In genomic region chr10:21402606-21403083, GRCh38 we compare ENCODE assay signal across 13 cellular contexts.
DNase-seq lines count a peak whose midpoint lies in the region; ATAC-seq and TF ChIP-seq lines count a peak whose summit lies in the region.
"Had no signal": no experiment of that assay in that cellular context is flagged by ENCODE, and none has a peak within 500 bp of the region (broad histone marks: within the 10 kb centered on the region; RNA-seq: fewer than 3 reads in every experiment).

No MANE protein-coding gene starts in this region.

- peaks cover 2% of the 10 kb centered on the region for H3K36me3 Mint-ChIP-seq in mesothelial cell of epicardium

- peak overlapping the region; percentile 41 for H3K27ac Mint-ChIP-seq in mesothelial cell of epicardium
- H3K27ac Mint-ChIP-seq: activated T-helper 17 cell treated with anti-CD3 and anti-CD28 coated beads, Interleukin-2, amount 50 U/mL, for 72 hours; stimulated activated naive CD8-positive, alpha-beta T cell treated with anti-CD3 and anti-CD28 coated beads, Interleukin-15, Interleukin-2, amounts not matched to agents 100 ng/mL and 50 ng/mL, for 24 hours had no signal

- DNase-seq in Daoy (ENCODE audit: low read depth) (peak; percentile 38), M059J (ENCODE audit: low read depth) (peak; percentile 81), dermis blood vessel endothelial cell (peak; percentile 35), mesothelial cell of epicardium (ENCODE audit: low spot score in 2 of 2, unreplicated experiment in 2 of 2) (no peak), SKM-1 treated with dmso at 0.1 percent for 144 hours (lab: John Stamatoyannopoulos, UW; ENCODE audit: unreplicated experiment) (no peak)
- no peak for DNase-seq in activated CD4-positive, CD25-positive, alpha-beta regulatory T cell treated with anti-CD3 and anti-CD28 coated beads, Interleukin-2, amount 50 U/mL, for 72 hours
- DNase-seq in activated CD8-positive, alpha-beta memory T cell treated with anti-CD3 and anti-CD28 coated beads for 24 hours = no peak
- DNase-seq: posterior cingulate gyrus; SK-N-SH; stimulated activated CD4-positive, alpha-beta T cell treated with anti-CD3 and anti-CD28 coated beads, Interleukin-2, amount 100 ng/mL, for 48 hours had no signal

- ATAC-seq in HG03457 (IDR thresholded peaks at IDR 0.05; ENCODE audit: unreplicated experiment) = no peak
- ATAC-seq: activated T-helper 17 cell treated with anti-CD3 and anti-CD28 coated beads, Interleukin-2, amount 50 U/mL, for 72 hours had no signal

- H3K27me3 Mint-ChIP-seq in mesothelial cell of epicardium (ENCODE audit: low read depth) = no peaks in the 10 kb centered on the region
- H3K27me3 Mint-ChIP-seq: activated T-helper 17 cell treated with anti-CD3 and anti-CD28 coated beads, Interleukin-2, amount 50 U/mL, for 72 hours; stimulated activated naive CD8-positive, alpha-beta T cell treated with anti-CD3 and anti-CD28 coated beads, Interleukin-15, Interleukin-2, amounts not matched to agents 100 ng/mL and 50 ng/mL, for 24 hours had no signal

- peaks cover 18% of the 10 kb centered on the region for H3K9me3 Mint-ChIP-seq in mesothelial cell of epicardium
- H3K9me3 Mint-ChIP-seq: activated T-helper 17 cell treated with anti-CD3 and anti-CD28 coated beads, Interleukin-2, amount 50 U/mL, for 72 hours; stimulated activated naive CD8-positive, alpha-beta T cell treated with anti-CD3 and anti-CD28 coated beads, Interleukin-15, Interleukin-2, amounts not matched to agents 100 ng/mL and 50 ng/mL, for 24 hours had no signal

- peaks cover 38% of the 10 kb centered on the region for H3K4me1 Mint-ChIP-seq in mesothelial cell of epicardium

- no peak overlapping the region for H3K4me3 Mint-ChIP-seq in mesothelial cell of epicardium
- H3K4me3 Mint-ChIP-seq: activated T-helper 17 cell treated with anti-CD3 and anti-CD28 coated beads, Interleukin-2, amount 50 U/mL, for 72 hours; stimulated activated naive CD8-positive, alpha-beta T cell treated with anti-CD3 and anti-CD28 coated beads, Interleukin-15, Interleukin-2, amounts not matched to agents 100 ng/mL and 50 ng/mL, for 24 hours had no signal

- no peak for TF ChIP-seq CTCF in mesothelial cell of epicardium (IDR thresholded peaks at IDR 0.05; ENCODE audit: unreplicated experiment)

Comparison
In these comparisons a context has a peak if more than half of its experiments do, and no peak if none do; other contexts are left out.
1. DNase-seq: peak in Daoy (single experiment), M059J (single experiment) and dermis blood vessel endothelial cell (single experiment); none in mesothelial cell of epicardium (0 of 2), activated CD4-positive, CD25-positive, alpha-beta regulatory T cell treated with anti-CD3 and anti-CD28 coated beads, Interleukin-2, amount 50 U/mL, for 72 hours (single experiment), SKM-1 treated with dmso at 0.1 percent for 144 hours (single experiment) and activated CD8-positive, alpha-beta memory T cell treated with anti-CD3 and anti-CD28 coated beads for 24 hours (single experiment).